ENCODE assay signal across 11 cellular contexts in genomic region chr4:137226900-137227299, GRCh38.
A peak's percentile ranks its signal among the peaks of the same experiment; 100 is the strongest.
DNase-seq lines count a peak whose midpoint lies in the region; ATAC-seq, FAIRE-seq and TF ChIP-seq lines count a peak whose summit lies in the region.
"Had no signal": no experiment of that assay in that cellular context is flagged by ENCODE, and none has a peak within 500 bp of the region (broad histone marks: within the 10 kb centered on the region; RNA-seq: fewer than 3 reads in every experiment).

No MANE protein-coding gene starts in this region.

- DNase-seq in D721Med (ENCODE audit: insufficient read length, low spot score) (no peak), HPDE6-E6E7 (ENCODE audit: extremely low spot score) (peak; percentile 4), kidney glomerular epithelial cell (lab: John Stamatoyannopoulos, UW) (peak; percentile 15), activated gamma-delta T cell treated with Interleukin-2 at 50 U/mL for 16 hours (no peak), NCI-H446 treated with DMSO at 0.1 percent for 48 hours (lab: John Stamatoyannopoulos, UW) (no peak), transverse colon (no peak)
- DNase-seq: testis had no signal

- no peak for TF ChIP-seq POLR2A in transverse colon (IDR thresholded peaks at IDR 0.05)

- in situ Hi-C loops in transverse colon (cut with MboI; ENCODE audit: low pct_ligation_motif_present in 1 of 4, low pct_unique_long_range_greater_than_20kb in 1 of 4, low sequenced_read_pairs in 3 of 4) = no loop called here

- H3K9me3 ChIP-seq in transverse colon = no peaks in the 10 kb centered on the region
- H3K9me3 ChIP-seq: SJSA1, testis had no signal

- no peak for TF ChIP-seq EP300 in transverse colon (IDR thresholded peaks at IDR 0.05; ENCODE audit: low read depth)

- peak; percentile 29 for FAIRE-seq in D721Med (lab: Jason Lieb, UNC)

- TF ChIP-seq CTCF in D721Med (IDR thresholded peaks at IDR 0.05; ENCODE audit: insufficient read depth, missing control alignments) (peak; percentile 43), VCaP (conservative IDR thresholded peaks at IDR 0.05) (peak; percentile 47), transverse colon (IDR thresholded peaks at IDR 0.05) (no peak)

- no peak overlapping the region for H3K27ac ChIP-seq in VCaP
- H3K27ac ChIP-seq in transverse colon = no peak overlapping the region
- H3K27ac ChIP-seq: SJSA1, testis had no signal

- no peaks in the 10 kb centered on the region for H3K4me1 ChIP-seq in transverse colon
- H3K4me1 ChIP-seq: SJSA1, testis had no signal

- H3K36me3 ChIP-seq in transverse colon = no peaks in the 10 kb centered on the region
- H3K36me3 ChIP-seq: SJSA1 had no signal

- 74 to 78% methylated on average over 2 of the region's 2 CpGs for WGBS in transverse colon (ENCODE audit: low coverage in 1 of 2), 2 donors

- intact Hi-C loops in transverse colon (cut with DNase I; ENCODE audit: low total_unique reads) = no loop called here

- ATAC-seq in GM18858 (IDR thresholded peaks at IDR 0.05; ENCODE audit: unreplicated experiment) = no peak
- ATAC-seq: left lobe of liver had no signal

- no peak overlapping the region for H3K4me3 ChIP-seq in transverse colon
- H3K4me3 ChIP-seq: SJSA1, testis had no signal

- H3K27me3 ChIP-seq in transverse colon = no peaks in the 10 kb centered on the region
- H3K27me3 ChIP-seq: SJSA1, testis had no signal

Comparison
In these comparisons a context has a peak if more than half of its experiments do, and no peak if none do; other contexts are left out.
1. DNase-seq: peak in HPDE6-E6E7 (single experiment) and kidney glomerular epithelial cell (single experiment); none in D721Med (single experiment), activated gamma-delta T cell treated with Interleukin-2 at 50 U/mL for 16 hours (single experiment), NCI-H446 treated with DMSO at 0.1 percent for 48 hours (single experiment) and transverse colon (single experiment).
2. CTCF ChIP-seq: peak in D721Med (single experiment) and VCaP (single experiment); none in transverse colon (0 of 5).